Comparison of ENCODE assay signal across 8 cellular contexts in the genomic region with DNA sequence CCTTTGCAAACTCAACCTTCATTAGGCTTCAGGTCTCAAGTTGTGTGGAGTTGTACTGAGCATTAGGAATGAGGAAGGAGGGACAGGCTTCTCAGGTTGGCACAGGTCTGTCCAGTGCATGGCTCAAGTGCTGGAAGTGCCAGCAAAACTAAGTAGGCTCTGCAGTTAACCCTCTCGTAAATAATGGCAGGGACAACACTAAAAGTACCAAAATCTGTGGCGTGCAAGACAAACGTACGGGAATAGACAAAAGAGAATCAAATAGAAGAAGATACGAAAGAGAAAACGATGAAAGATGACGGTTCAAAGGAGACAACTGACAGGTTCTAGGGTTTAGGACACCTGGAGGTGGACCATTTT. TPM values are rescaled to one million over a fixed set of nuclear protein-coding genes. Genes with fewer than 3 reads are reported as not detected.
DNase-seq lines count a peak whose midpoint lies in the region; ATAC-seq and TF ChIP-seq lines count a peak whose summit lies in the region.

No MANE protein-coding gene starts in this region.

- peaks cover 54% of the 10 kb centered on the region for H3K79me2 ChIP-seq in mammary epithelial cell (ENCODE audit: insufficient read depth, low read length)

- peak overlapping the region; percentile 76 for H3K4me3 ChIP-seq in Jurkat, Clone E6-1 (ENCODE audit: low read length)
- H3K4me3 ChIP-seq in mammary epithelial cell (replicated peaks in 1 of 3; ENCODE audit: insufficient read depth in 1 of 3, low read depth in 2 of 3, low read length in 3 of 3) = peak overlapping the region; percentile 71 to 81 (median 74)
- peak overlapping the region; percentile 87 for H3K4me3 ChIP-seq in lower leg skin (ENCODE audit: low read depth, poor library complexity, severe bottlenecking)
- H3K4me3 ChIP-seq in transverse colon = peak overlapping the region; percentile 60 to 91 (median 76)

- peak overlapping the region; percentile 92 for H2AFZ ChIP-seq in mammary epithelial cell (ENCODE audit: low read depth, low read length)

- ATAC-seq in GM21515 (IDR thresholded peaks at IDR 0.05; ENCODE audit: unreplicated experiment) = no peak

- H3K27me3 ChIP-seq in mammary epithelial cell (ENCODE audit: insufficient read depth, low read length) (no peaks in the 10 kb centered on the region), transverse colon (no peaks in the 10 kb centered on the region)

- no TSS peak for BruUV-seq in mammary epithelial cell (replicated peaks; lab: Mats Ljungman, UMichigan)

- H3K36me3 ChIP-seq in mammary epithelial cell (ENCODE audit: insufficient read depth, low read length) = peaks cover 3% of the 10 kb centered on the region
- no peaks in the 10 kb centered on the region for H3K36me3 ChIP-seq in transverse colon

- 0% methylated on average over 1 of the region's 7 CpGs for WGBS in mammary epithelial cell (ENCODE audit: low coverage, missing lambda C conversion rate)
- WGBS in lower leg skin, 2 donors = 1% methylated on average over 7 of the region's 7 CpGs
- WGBS in transverse colon (ENCODE audit: low coverage in 1 of 2), 2 donors = 0 to 2% methylated on average over 7 of the region's 7 CpGs

- H3K27ac ChIP-seq in mammary epithelial cell (ENCODE audit: insufficient read depth, low read depth, low read length) (peak overlapping the region; percentile 87), transverse colon (peak overlapping the region; percentile 94 to 99 (median 96))

- no peak for TF ChIP-seq EP300 in transverse colon (IDR thresholded peaks at IDR 0.05; ENCODE audit: low read depth)

- dilution Hi-C loops in mammary epithelial cell (cut with HindIII; ENCODE audit: low sequenced_read_pairs) = loop anchor here (10.0 kb wide), 1 partner anchor 75 kb away; no protein-coding TSS in a partner anchor

- peak; percentile 77 for DNase-seq in DMS79 treated with DMSO at 0.1 percent for 48 hours (lab: John Stamatoyannopoulos, UW)
- DNase-seq in DMS79 (lab: John Stamatoyannopoulos, UW) = no peak
- DNase-seq in Jurkat, Clone E6-1 (ENCODE audit: low read depth, low spot score) = no peak
- DNase-seq in mammary epithelial cell = peak; percentile 39
- DNase-seq in lower leg skin (ENCODE audit: low spot score in 2 of 2) = no peak
- no peak for DNase-seq in transverse colon
- DNase-seq in GDM1 (lab: John Stamatoyannopoulos, UW) = no peak

- no peaks in the 10 kb centered on the region for H3K9me3 ChIP-seq in mammary epithelial cell (replicated peaks; ENCODE audit: insufficient read depth, low read length)
- no peaks in the 10 kb centered on the region for H3K9me3 ChIP-seq in transverse colon

- H3K4me1 ChIP-seq in mammary epithelial cell (ENCODE audit: insufficient read depth, low read length) = peaks cover 16% of the 10 kb centered on the region
- peaks cover 15 to 41% (median 18%) of the 10 kb centered on the region in 4 donors for H3K4me1 ChIP-seq in transverse colon

- H3K9ac ChIP-seq in mammary epithelial cell (ENCODE audit: insufficient read depth, low read length) = peak overlapping the region; percentile 88

- TF ChIP-seq POLR2A in lower leg skin (IDR thresholded peaks at IDR 0.05) (no peak), transverse colon (IDR thresholded peaks at IDR 0.05) (no peak)

- CTCF ChIA-PET in mammary epithelial cell (lab: Charles Lee; ENCODE audit: low non-redundant PET) = no interaction called here

- no peaks in the 10 kb centered on the region for H4K20me1 ChIP-seq in mammary epithelial cell (ENCODE audit: insufficient read depth, low read length)

- H3K4me2 ChIP-seq in mammary epithelial cell (ENCODE audit: insufficient read depth, low read depth, low read length) = peak overlapping the region; percentile 91

- in situ Hi-C loops in mammary epithelial cell (cut with MboI; ENCODE audit: low sequenced_read_pairs in 2 of 2) (no loop called here), transverse colon (cut with MboI; ENCODE audit: low pct_ligation_motif_present in 1 of 4, low pct_unique_long_range_greater_than_20kb in 1 of 4, low sequenced_read_pairs in 3 of 4) (no loop called here)

- intact Hi-C loops in mammary epithelial cell (cut with micrococcal nuclease) (no loop called here), lower leg skin (cut with DNase I; ENCODE audit: low total_unique reads) (loop anchor here (5.0 kb wide), 1 partner anchor 258 kb away; no protein-coding TSS in a partner anchor), transverse colon (cut with DNase I; ENCODE audit: low total_unique reads) (no loop called here)

- no peak for TF ChIP-seq CTCF in mammary epithelial cell (conservative IDR thresholded peaks at IDR 0.05 in 1 of 2, IDR thresholded peaks at IDR 0.05 in 1 of 2; ENCODE audit: extremely low read depth in 1 of 2, insufficient read depth in 1 of 2, low read depth in 1 of 2, low read length in 2 of 2)
- TF ChIP-seq CTCF in lower leg skin (IDR thresholded peaks at IDR 0.05) = no peak
- TF ChIP-seq CTCF in transverse colon (IDR thresholded peaks at IDR 0.05) = no peak

RNA-seq across cellular contexts. Expression of a gene that starts 0.6 kb away (rescaled TPM):
- polyA plus RNA-seq in Jurkat, Clone E6-1 (2012; ENCODE audit: insufficient read depth, insufficient read length) = 21.3 TPM
- total RNA-seq in mammary epithelial cell = 10 to 100 TPM; 34.3 to 36.3 TPM
- polyA plus RNA-seq in mammary epithelial cell = 12.6 TPM
- 7.0 TPM for polyA minus RNA-seq in mammary epithelial cell
- total RNA-seq in lower leg skin = 10 to 100 TPM; 18.1 to 32.8 (median 24.2) TPM
- total RNA-seq in transverse colon = 10 to 100 TPM in 3 of 4 donors, 1 to 10 TPM in 1; 3.7 to 48.8 (median 25.3) TPM

RNA-seq across cellular contexts. Expression of a gene that starts 5.5 kb away (rescaled TPM):
- 197 TPM for polyA plus RNA-seq in Jurkat, Clone E6-1 (2012; ENCODE audit: insufficient read depth, insufficient read length)
- 10 to 100 TPM; 12.7 to 68.9 TPM for total RNA-seq in mammary epithelial cell
- polyA plus RNA-seq in mammary epithelial cell = 12.3 TPM
- 24.3 TPM for polyA minus RNA-seq in mammary epithelial cell
- total RNA-seq in lower leg skin = 10 to 100 TPM; 15.3 to 31.3 (median 25.8) TPM
- 100 to 1,000 TPM in 1 of 4 donors, 10 to 100 TPM in 3; 33.0 to 159 (median 76.2) TPM for total RNA-seq in transverse colon

RNA-seq across cellular contexts. Expression of a gene that starts 55.4 kb away (rescaled TPM):
- polyA plus RNA-seq in Jurkat, Clone E6-1 (2012; ENCODE audit: insufficient read depth, insufficient read length) = 42.0 TPM
- total RNA-seq in mammary epithelial cell (10 to 100 TPM; 15.3 to 18.2 TPM), lower leg skin (10 to 100 TPM; 14.8 to 25.7 (median 23.6) TPM), transverse colon (10 to 100 TPM in 3 of 4 donors, not detected in 1; 11.5 to 75.0 (median 20.0) TPM)
- polyA plus RNA-seq in mammary epithelial cell = 14.3 TPM
- 12.6 TPM for polyA minus RNA-seq in mammary epithelial cell

Comparison
In these comparisons a context has a peak if more than half of its experiments do, and no peak if none do; other contexts are left out.
1. DNase-seq: peak in DMS79 treated with DMSO at 0.1 percent for 48 hours (single experiment) and mammary epithelial cell (single experiment); none in DMS79 (single experiment), Jurkat, Clone E6-1 (single experiment), lower leg skin (0 of 2), transverse colon (single experiment) and GDM1 (single experiment).
2. Peak in every context shown above with its lines, with median percentiles within 50 percentile points of each other: H3K4me3 ChIP-seq.